Comparison of ENCODE assay signal across 16 cellular contexts in genomic region chr15:30872341-30872748, GRCh38. TPM values are rescaled to one million over a fixed set of nuclear protein-coding genes. Genes with fewer than 3 reads are reported as not detected.
DNase-seq lines count a peak whose midpoint lies in the region; ATAC-seq and TF ChIP-seq lines count a peak whose summit lies in the region.
"Had no signal": no experiment of that assay in that cellular context is flagged by ENCODE, and none has a peak within 500 bp of the region (broad histone marks: within the 10 kb centered on the region; RNA-seq: fewer than 3 reads in every experiment).

No MANE protein-coding gene starts in this region.

- H4K20me1 ChIP-seq in GM23248 (ENCODE audit: insufficient read depth): no peaks in the 10 kb centered on the region

- POLR2A ChIA-PET in activated CD4-positive, alpha-beta T cell treated with anti-CD3 and anti-CD28 coated beads for 36 hours (lab: Charles Lee): no interaction called here

- H3K4me3 Mint-ChIP-seq in activated CD4-positive, alpha-beta T cell treated with anti-CD3 and anti-CD28 coated beads for 36 hours: no peak overlapping the region
- H3K4me3 Mint-ChIP-seq: mesothelial cell of epicardium had no signal

- in situ Hi-C loops in GM23248 (cut with MboI): no loop called here

- no peaks in the 10 kb centered on the region for H3K9me3 Mint-ChIP-seq in activated CD4-positive, alpha-beta T cell treated with anti-CD3 and anti-CD28 coated beads for 36 hours (ENCODE audit: low read depth)
- H3K9me3 Mint-ChIP-seq: mesothelial cell of epicardium had no signal

- peaks cover 9% of the 10 kb centered on the region for H3K4me1 Mint-ChIP-seq in activated CD4-positive, alpha-beta T cell treated with anti-CD3 and anti-CD28 coated beads for 36 hours
- H3K4me1 Mint-ChIP-seq: mesothelial cell of epicardium had no signal

- H3K4me3 ChIP-seq in GM23248 (no peak overlapping the region), fibroblast of mammary gland (ENCODE audit: control insufficient read depth, low read depth, low read length) (no peak overlapping the region)
- H3K4me3 ChIP-seq: right lobe of liver had no signal

- ATAC-seq in activated CD4-positive, alpha-beta T cell treated with anti-CD3 and anti-CD28 coated beads for 36 hours: peak; percentile 76
- no peak for ATAC-seq in GM18498 (IDR thresholded peaks at IDR 0.05; ENCODE audit: unreplicated experiment)
- ATAC-seq in GM19324 (IDR thresholded peaks at IDR 0.05; ENCODE audit: low FRiP score, unreplicated experiment): no peak
- ATAC-seq: right lobe of liver had no signal

- H3K79me2 ChIP-seq in GM23248 (ENCODE audit: insufficient read depth): no peaks in the 10 kb centered on the region

- H3K36me3 ChIP-seq in GM23248 (ENCODE audit: low read depth): no peaks in the 10 kb centered on the region
- H3K36me3 ChIP-seq: neutrophil, right lobe of liver had no signal

- no peak overlapping the region for H3K4me2 ChIP-seq in GM23248 (ENCODE audit: unreplicated experiment)

- H2AFZ ChIP-seq in GM23248: no peak overlapping the region

- intact Hi-C loops in activated CD4-positive, alpha-beta T cell treated with anti-CD3 and anti-CD28 coated beads for 36 hours (cut with DNase I, micrococcal nuclease): no loop called here

- H3K27ac ChIP-seq in GM23248: no peak overlapping the region
- H3K27ac ChIP-seq: neutrophil, right lobe of liver had no signal

- H3K36me3 Mint-ChIP-seq in activated CD4-positive, alpha-beta T cell treated with anti-CD3 and anti-CD28 coated beads for 36 hours (ENCODE audit: low read depth): no peaks in the 10 kb centered on the region
- H3K36me3 Mint-ChIP-seq: mesothelial cell of epicardium had no signal

- CTCF ChIA-PET in activated CD4-positive, alpha-beta T cell treated with anti-CD3 and anti-CD28 coated beads for 36 hours (lab: Charles Lee): no interaction called here

- peaks cover 2% of the 10 kb centered on the region; the same call in 1 of the 2 replicates for H3K9me2 ChIP-seq in GM23248 (ENCODE audit: insufficient read depth)

- TF ChIP-seq CTCF in fibroblast of mammary gland (conservative IDR thresholded peaks at IDR 0.05; ENCODE audit: control insufficient read depth, insufficient read depth, low read depth, low read length): no peak

- H3K27me3 ChIP-seq in GM23248 (replicated peaks; ENCODE audit: insufficient read depth): no peaks in the 10 kb centered on the region
- H3K27me3 ChIP-seq: neutrophil, right lobe of liver had no signal

- no peak overlapping the region for H3K9ac ChIP-seq in GM23248

- H3K27ac Mint-ChIP-seq in activated CD4-positive, alpha-beta T cell treated with anti-CD3 and anti-CD28 coated beads for 36 hours: peak overlapping the region; percentile 15
- H3K27ac Mint-ChIP-seq: mesothelial cell of epicardium had no signal

- DNase-seq in activated CD4-positive, alpha-beta T cell treated with anti-CD3 and anti-CD28 coated beads for 36 hours: peak; percentile 38
- DNase-seq in activated CD4-positive, alpha-beta T cell treated with anti-CD3 and anti-CD28 coated beads, Interleukin-2, amount 50 U/mL, for 48 hours: no peak
- DNase-seq in GM23248: peak; percentile 16
- peak; percentile 56 for DNase-seq in RKO (ENCODE audit: low spot score)
- DNase-seq in fibroblast of mammary gland (ENCODE audit: low read depth): peak; percentile 50
- no peak for DNase-seq in Ammon's horn (ENCODE audit: low spot score)
- DNase-seq: cerebellar nuclear complex, glutamatergic neuron, KG1, kidney, NCI-H1694, right lobe of liver had no signal

- H3K4me1 ChIP-seq in GM23248 (ENCODE audit: insufficient read depth): no peaks in the 10 kb centered on the region
- H3K4me1 ChIP-seq: right lobe of liver had no signal

- H3F3A ChIP-seq in GM23248 (ENCODE audit: insufficient read depth): no peaks in the 10 kb centered on the region

- H3K9me3 ChIP-seq in GM23248 (ENCODE audit: low read depth): no peaks in the 10 kb centered on the region
- H3K9me3 ChIP-seq: neutrophil, right lobe of liver had no signal

- no peaks in the 10 kb centered on the region for H3K27me3 Mint-ChIP-seq in activated CD4-positive, alpha-beta T cell treated with anti-CD3 and anti-CD28 coated beads for 36 hours

- WGBS in GM23248 (ENCODE audit: low coverage in 1 of 2, low lambda C conversion rate in 2 of 2, missing lambda C conversion rate in 2 of 2), 2 experiments: 25 to 37% methylated on average over 1 of the region's 1 CpG

RNA-seq across cellular contexts. Expression of gene FAN1, which starts 31.4 kb away (rescaled TPM):
- total RNA-seq in activated CD4-positive, alpha-beta T cell treated with anti-CD3 and anti-CD28 coated beads for 36 hours: 10 to 100 TPM; 11.6 to 15.4 TPM
- total RNA-seq in GM23248 (2014; rRNA removed; shearing (Covaris generic)): 17.2 and 21.9 TPM in 2 replicates
- 12.5 and 14.6 TPM in 2 replicates for polyA plus RNA-seq in GM23248 (2016; fragmentation: Nextera tagmentation; extraction: Ambion mirVana)

Comparison
In these comparisons a context has a peak if more than half of its experiments do, and no peak if none do; other contexts are left out.
1. DNase-seq: peak in activated CD4-positive, alpha-beta T cell treated with anti-CD3 and anti-CD28 coated beads for 36 hours (single experiment), GM23248 (single experiment), RKO (single experiment) and fibroblast of mammary gland (single experiment); none in activated CD4-positive, alpha-beta T cell treated with anti-CD3 and anti-CD28 coated beads, Interleukin-2, amount 50 U/mL, for 48 hours (0 of 2) and Ammon's horn (single experiment).